ENCODE assay signal across 7 cellular contexts in genomic region chr16:88361775-88362174, GRCh38. TPM values are rescaled to one million over a fixed set of nuclear protein-coding genes. Genes with fewer than 3 reads are reported as not detected.
"Had no signal": no experiment of that assay in that cellular context is flagged by ENCODE, and none has a peak within 500 bp of the region (broad histone marks: within the 10 kb centered on the region; RNA-seq: fewer than 3 reads in every experiment).

No MANE protein-coding gene starts in this region.

- H3K36me3 Mint-ChIP-seq: IgD-negative memory B cell had no signal

- ATAC-seq: HepG2 had no signal

- DNase-seq: IMR-90, KBM-7, KG1 had no signal

- H3K27ac Mint-ChIP-seq: IgD-negative memory B cell had no signal

- H3K4me3 Mint-ChIP-seq: IgD-negative memory B cell had no signal

- H3K27ac ChIP-seq: HL-60 had no signal

- FAIRE-seq: HepG2, HTR-8/SVneo had no signal

RNA-seq across cellular contexts. Expression of gene ZNF469, which starts 21.0 kb away (rescaled TPM):
- total RNA-seq: HepG2 had no signal
- polyA plus RNA-seq: HepG2 had no signal
